9 cellular contexts compared by ENCODE assay signal in the genomic region with DNA sequence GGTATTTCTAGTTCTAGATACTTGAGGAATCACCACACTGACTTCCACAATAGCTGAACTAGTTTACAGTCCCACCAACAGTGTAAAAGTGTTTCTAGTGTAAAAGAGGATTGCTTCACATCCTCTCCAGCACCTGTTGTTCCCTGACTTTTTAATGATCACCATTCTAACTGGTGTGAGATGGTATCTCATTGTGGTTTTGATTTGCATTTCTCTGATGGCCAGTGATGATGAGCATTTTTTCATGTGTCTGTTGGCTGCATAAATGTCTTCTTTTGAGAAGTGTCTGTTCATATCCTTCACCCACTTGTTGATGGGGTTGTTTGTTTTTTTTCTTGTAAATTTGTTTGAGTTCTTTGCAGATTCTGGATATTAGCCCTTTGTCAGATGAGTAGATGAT. TPM values are rescaled to one million over a fixed set of nuclear protein-coding genes. Genes with fewer than 3 reads are reported as not detected.
DNase-seq lines count a peak whose midpoint lies in the region; ATAC-seq and TF ChIP-seq lines count a peak whose summit lies in the region.
"Not testable (repeated sequence)": the region's sequence is repeated elsewhere in the genome, so short reads cannot be mapped to it uniquely, and the experiment has no call there.
"Had no signal": no experiment of that assay in that cellular context is flagged by ENCODE, and none has a peak within 500 bp of the region (broad histone marks: within the 10 kb centered on the region; RNA-seq: fewer than 3 reads in every experiment).

No MANE protein-coding gene starts in this region.

- ATAC-seq in T-cell (replicated peaks in 1 of 4); activated T-helper 17 cell treated with anti-CD3 and anti-CD28 coated beads, Interleukin-2, amount 50 U/mL, for 72 hours (replicated peaks); activated naive CD8-positive, alpha-beta T cell treated with anti-CD3 and anti-CD28 coated beads, Interleukin-2, amount 10 ng/mL, durations not matched to agents 7 days and 5 days (ENCODE audit: low read depth); naive thymus-derived CD4-positive, alpha-beta T cell; stimulated activated naive B cell treated with anti-CD40 and anti-IgM and Interleukin-4, amounts not matched to agents 10 μg/mL and 1 μg/mL and 100 μg/mL, for 72 hours (replicated peaks): not testable (repeated sequence)

- peaks cover 24% of the 10 kb centered on the region for H3K36me3 ChIP-seq in DOHH2 (ENCODE audit: control insufficient read depth, low read length)
- not testable (repeated sequence) for H3K36me3 ChIP-seq in naive thymus-derived CD4-positive, alpha-beta T cell (ENCODE audit: control insufficient read depth in 2 of 3, insufficient read depth in 3 of 3, low read length in 3 of 3)

- peaks cover 56% of the 10 kb centered on the region for H3K36me3 Mint-ChIP-seq in T-cell
- H3K36me3 Mint-ChIP-seq in activated CD4-positive, alpha-beta memory T cell treated with anti-CD3 and anti-CD28 coated beads for 36 hours: peaks cover 46% of the 10 kb centered on the region
- H3K36me3 Mint-ChIP-seq in activated T-helper 17 cell treated with anti-CD3 and anti-CD28 coated beads, Interleukin-2, amount 50 U/mL, for 72 hours (ENCODE audit: low read depth): peaks cover 60% of the 10 kb centered on the region
- H3K36me3 Mint-ChIP-seq in activated naive CD8-positive, alpha-beta T cell treated with anti-CD3 and anti-CD28 coated beads, Interleukin-2, amount 10 ng/mL, durations not matched to agents 7 days and 5 days: peaks cover 58% of the 10 kb centered on the region
- peaks cover 25 to 67% (median 37%) of the 10 kb centered on the region in 5 donors for H3K36me3 Mint-ChIP-seq in naive thymus-derived CD4-positive, alpha-beta T cell
- peaks cover 43 to 48% of the 10 kb centered on the region in 2 donors for H3K36me3 Mint-ChIP-seq in stimulated activated naive B cell treated with anti-CD40 and anti-IgM and Interleukin-4, amounts not matched to agents 10 μg/mL and 1 μg/mL and 100 μg/mL, for 72 hours

- POLR2A ChIA-PET in T-cell (lab: Charles Lee): interaction anchor here (0.6 to 1.7 kb wide), 6 partner anchors 9 to 60 kb away, joined by 3 to 9 read pairs (median 4); partner anchors contain the start of gene CYTIP (in 1 of the 2)
- POLR2A ChIA-PET in activated CD4-positive, alpha-beta memory T cell treated with anti-CD3 and anti-CD28 coated beads for 36 hours (lab: Charles Lee): interaction anchor here (1.2 to 2.6 kb wide), 4 partner anchors 13 to 34 kb away, joined by 3 to 13 read pairs (median 7); no protein-coding TSS in a partner anchor
- POLR2A ChIA-PET in activated naive CD8-positive, alpha-beta T cell treated with anti-CD3 and anti-CD28 coated beads, Interleukin-2, amount 10 ng/mL, durations not matched to agents 7 days and 5 days (lab: Charles Lee): interaction anchor here (1.1 to 2.1 kb wide), 2 partner anchors 15 to 32 kb away, joined by 3 to 7 read pairs; no protein-coding TSS in a partner anchor
- POLR2A ChIA-PET in naive thymus-derived CD4-positive, alpha-beta T cell (lab: Charles Lee): interaction anchor here (0.8 to 18.5 kb wide), 7 partner anchors 8 to 75 kb away, joined by 3 to 810 read pairs (median 5); partner anchors contain the start of gene CYTIP

- TF ChIP-seq CTCF in DOHH2 (IDR thresholded peaks at IDR 0.05; ENCODE audit: low read depth, low read length, poor library complexity, severe bottlenecking): not testable (repeated sequence)

- H3K4me1 ChIP-seq in DOHH2 (ENCODE audit: control insufficient read depth, low read length): peaks cover 67% of the 10 kb centered on the region
- H3K4me1 ChIP-seq in naive thymus-derived CD4-positive, alpha-beta T cell (ENCODE audit: control insufficient read depth in 2 of 2, insufficient read depth in 2 of 2, low read length in 2 of 2): peaks cover 35 to 65% of the 10 kb centered on the region in 2 donors

- H3K4me1 Mint-ChIP-seq in T-cell: peaks cover 78 to 88% (median 83%) of the 10 kb centered on the region in 3 donors
- peaks cover 71% of the 10 kb centered on the region for H3K4me1 Mint-ChIP-seq in activated CD4-positive, alpha-beta memory T cell treated with anti-CD3 and anti-CD28 coated beads for 36 hours (ENCODE audit: low read depth)
- peaks cover 57% of the 10 kb centered on the region for H3K4me1 Mint-ChIP-seq in activated T-helper 17 cell treated with anti-CD3 and anti-CD28 coated beads, Interleukin-2, amount 50 U/mL, for 72 hours
- H3K4me1 Mint-ChIP-seq in activated naive CD8-positive, alpha-beta T cell treated with anti-CD3 and anti-CD28 coated beads, Interleukin-2, amount 10 ng/mL, durations not matched to agents 7 days and 5 days: peaks cover 58% of the 10 kb centered on the region
- H3K4me1 Mint-ChIP-seq in naive thymus-derived CD4-positive, alpha-beta T cell: peaks cover 36 to 88% (median 83%) of the 10 kb centered on the region in 7 donors
- H3K4me1 Mint-ChIP-seq in stimulated activated naive B cell treated with anti-CD40 and anti-IgM and Interleukin-4, amounts not matched to agents 10 μg/mL and 1 μg/mL and 100 μg/mL, for 72 hours: peaks cover 32 to 65% of the 10 kb centered on the region in 2 donors

- peak overlapping the region; percentile 43; the same call in 1 of the 2 replicates for H3K4me3 ChIP-seq in DOHH2 (ENCODE audit: low read length)
- not testable (repeated sequence) for H3K4me3 ChIP-seq in naive thymus-derived CD4-positive, alpha-beta T cell (ENCODE audit: low read length)

- H3K27me3 ChIP-seq in DOHH2 (ENCODE audit: control insufficient read depth, low read length); naive thymus-derived CD4-positive, alpha-beta T cell (ENCODE audit: control insufficient read depth in 2 of 2, insufficient read depth in 2 of 2, low read length in 2 of 2): not testable (repeated sequence)

- not testable (repeated sequence) for H3K9me3 ChIP-seq in DOHH2 (ENCODE audit: control insufficient read depth, insufficient read depth, low read length)
- H3K9me3 ChIP-seq in naive thymus-derived CD4-positive, alpha-beta T cell (ENCODE audit: control insufficient read depth in 2 of 3, low read length in 3 of 3): peaks cover 0 to 21% (median 7%) of the 10 kb centered on the region in 3 experiments

- H3K27ac Mint-ChIP-seq in T-cell: peak overlapping the region; percentile 95 to 97
- peak overlapping the region; percentile 67 for H3K27ac Mint-ChIP-seq in activated CD4-positive, alpha-beta memory T cell treated with anti-CD3 and anti-CD28 coated beads for 36 hours
- H3K27ac Mint-ChIP-seq in activated T-helper 17 cell treated with anti-CD3 and anti-CD28 coated beads, Interleukin-2, amount 50 U/mL, for 72 hours: peak overlapping the region; percentile 91
- peak overlapping the region; percentile 50 for H3K27ac Mint-ChIP-seq in activated naive CD8-positive, alpha-beta T cell treated with anti-CD3 and anti-CD28 coated beads, Interleukin-2, amount 10 ng/mL, durations not matched to agents 7 days and 5 days
- H3K27ac Mint-ChIP-seq in naive thymus-derived CD4-positive, alpha-beta T cell: peak overlapping the region; percentile 76 to 97 (median 96)
- peak overlapping the region; percentile 39 for H3K27ac Mint-ChIP-seq in stimulated activated naive B cell treated with anti-CD40 and anti-IgM and Interleukin-4, amounts not matched to agents 10 μg/mL and 1 μg/mL and 100 μg/mL, for 72 hours

- H3K27ac ChIP-seq in DOHH2 (ENCODE audit: low read depth, low read length): peak overlapping the region; percentile 93
- peak overlapping the region; percentile 51 for H3K27ac ChIP-seq in naive thymus-derived CD4-positive, alpha-beta T cell (ENCODE audit: low read depth, low read length)

- intact Hi-C loops in activated CD4-positive, alpha-beta memory T cell treated with anti-CD3 and anti-CD28 coated beads for 36 hours (cut with micrococcal nuclease): not testable (repeated sequence)
- intact Hi-C loops in naive thymus-derived CD4-positive, alpha-beta T cell (cut with micrococcal nuclease): loop anchor here (2.0 to 10.0 kb wide), 6 partner anchors 13 to 1071 kb away; partner anchors contain the start of genes ACVR1C (in 1 of the 2), CCDC148 (in 1 of the 2), NR4A2 (in 1 of the 2) and PKP4 (in 1 of the 2)

- not testable (repeated sequence) for DNase-seq in T-cell; activated CD4-positive, alpha-beta memory T cell treated with anti-CD3 and anti-CD28 coated beads for 36 hours; activated naive CD8-positive, alpha-beta T cell treated with anti-CD3 and anti-CD28 coated beads, Interleukin-2, amount 10 ng/mL, durations not matched to agents 7 days and 5 days; naive thymus-derived CD4-positive, alpha-beta T cell; stimulated activated naive B cell treated with anti-CD40 and anti-IgM and Interleukin-4, amounts not matched to agents 10 μg/mL and 1 μg/mL and 100 μg/mL, for 72 hours

- H3K4me2 ChIP-seq in DOHH2 (ENCODE audit: low read length): peak overlapping the region; percentile 43

- H3K9me3 Mint-ChIP-seq in T-cell: peaks cover 16 to 24% (median 17%) of the 10 kb centered on the region in 3 donors
- H3K9me3 Mint-ChIP-seq in activated CD4-positive, alpha-beta memory T cell treated with anti-CD3 and anti-CD28 coated beads for 36 hours: peaks cover 26% of the 10 kb centered on the region
- peaks cover 11% of the 10 kb centered on the region for H3K9me3 Mint-ChIP-seq in activated T-helper 17 cell treated with anti-CD3 and anti-CD28 coated beads, Interleukin-2, amount 50 U/mL, for 72 hours
- H3K9me3 Mint-ChIP-seq in activated naive CD8-positive, alpha-beta T cell treated with anti-CD3 and anti-CD28 coated beads, Interleukin-2, amount 10 ng/mL, durations not matched to agents 7 days and 5 days: peaks cover 18% of the 10 kb centered on the region
- H3K9me3 Mint-ChIP-seq in naive thymus-derived CD4-positive, alpha-beta T cell: peaks cover 10 to 47% (median 35%) of the 10 kb centered on the region in 11 donors
- H3K9me3 Mint-ChIP-seq in stimulated activated naive B cell treated with anti-CD40 and anti-IgM and Interleukin-4, amounts not matched to agents 10 μg/mL and 1 μg/mL and 100 μg/mL, for 72 hours: peaks cover 10 to 11% of the 10 kb centered on the region in 2 donors

- peaks cover 41% of the 10 kb centered on the region for H3F3A ChIP-seq in DOHH2 (ENCODE audit: control insufficient read depth, insufficient read depth)

- H3K27me3 Mint-ChIP-seq in T-cell; activated CD4-positive, alpha-beta memory T cell treated with anti-CD3 and anti-CD28 coated beads for 36 hours; activated T-helper 17 cell treated with anti-CD3 and anti-CD28 coated beads, Interleukin-2, amount 50 U/mL, for 72 hours; activated naive CD8-positive, alpha-beta T cell treated with anti-CD3 and anti-CD28 coated beads, Interleukin-2, amount 10 ng/mL, durations not matched to agents 7 days and 5 days; naive thymus-derived CD4-positive, alpha-beta T cell; stimulated activated naive B cell treated with anti-CD40 and anti-IgM and Interleukin-4, amounts not matched to agents 10 μg/mL and 1 μg/mL and 100 μg/mL, for 72 hours: not testable (repeated sequence)

- H3K4me3 Mint-ChIP-seq in T-cell: peak overlapping the region in 1 of 3 donors; percentile 67
- not testable (repeated sequence) for H3K4me3 Mint-ChIP-seq in activated CD4-positive, alpha-beta memory T cell treated with anti-CD3 and anti-CD28 coated beads for 36 hours; stimulated activated naive B cell treated with anti-CD40 and anti-IgM and Interleukin-4, amounts not matched to agents 10 μg/mL and 1 μg/mL and 100 μg/mL, for 72 hours
- peak overlapping the region; percentile 56 for H3K4me3 Mint-ChIP-seq in activated T-helper 17 cell treated with anti-CD3 and anti-CD28 coated beads, Interleukin-2, amount 50 U/mL, for 72 hours
- H3K4me3 Mint-ChIP-seq in activated naive CD8-positive, alpha-beta T cell treated with anti-CD3 and anti-CD28 coated beads, Interleukin-2, amount 10 ng/mL, durations not matched to agents 7 days and 5 days: peak overlapping the region; percentile 29
- H3K4me3 Mint-ChIP-seq in naive thymus-derived CD4-positive, alpha-beta T cell: peak overlapping the region in 8 of 10 donors; percentile 29 to 77 (median 54)

- H3K9me2 ChIP-seq in DOHH2 (replicated peaks; ENCODE audit: control insufficient read depth, low read length): not testable (repeated sequence)

- CTCF ChIA-PET in T-cell (lab: Charles Lee): interaction anchor here in 1 of 2 donors (1.7 kb wide), 1 partner anchor 77 kb away, joined by 6 read pairs; no protein-coding TSS in a partner anchor
- CTCF ChIA-PET in activated CD4-positive, alpha-beta memory T cell treated with anti-CD3 and anti-CD28 coated beads for 36 hours (lab: Charles Lee): interaction anchor here (0.8 to 1.7 kb wide), 2 partner anchors 78 to 102 kb away, joined by 3 to 18 read pairs; no protein-coding TSS in a partner anchor
- CTCF ChIA-PET in naive thymus-derived CD4-positive, alpha-beta T cell (lab: Charles Lee): interaction anchor here (1.2 to 1.8 kb wide), 3 partner anchors 26 to 78 kb away, joined by 3 to 5 read pairs (median 4); no protein-coding TSS in a partner anchor

- not testable (repeated sequence) for H3K79me2 ChIP-seq in DOHH2 (ENCODE audit: control insufficient read depth, low read length)

- H4K20me1 ChIP-seq in DOHH2 (ENCODE audit: control insufficient read depth, insufficient read depth, low read depth, low read length): not testable (repeated sequence)

RNA-seq across cellular contexts. Expression of gene CYTIP, which starts 38.5 kb away (rescaled TPM):
- 100 to 1,000 TPM; 264 to 465 (median 273) TPM for total RNA-seq in T-cell
- 100 to 1,000 TPM; 369 to 388 TPM for total RNA-seq in activated CD4-positive, alpha-beta memory T cell treated with anti-CD3 and anti-CD28 coated beads for 36 hours
- 100 to 1,000 TPM; 581 to 591 TPM for total RNA-seq in activated T-helper 17 cell treated with anti-CD3 and anti-CD28 coated beads, Interleukin-2, amount 50 U/mL, for 72 hours
- total RNA-seq in activated naive CD8-positive, alpha-beta T cell treated with anti-CD3 and anti-CD28 coated beads, Interleukin-2, amount 10 ng/mL, durations not matched to agents 7 days and 5 days: 100 to 1,000 TPM; 233 to 238 TPM
- 100 to 1,000 TPM; 290 to 406 (median 363) TPM for total RNA-seq in naive thymus-derived CD4-positive, alpha-beta T cell
- polyA plus RNA-seq in naive thymus-derived CD4-positive, alpha-beta T cell: 100 to 1,000 TPM; 170 to 270 TPM
- total RNA-seq: Calu3, HepG2 had no signal
- polyA plus RNA-seq: HepG2 had no signal

Comparison
In these comparisons a context has a peak if more than half of its experiments do, and no peak if none do; other contexts are left out.
1. H3K27ac Mint-ChIP-seq: peak in every context shown above with its lines; median percentile 96 in T-cell; 96 in naive thymus-derived CD4-positive, alpha-beta T cell; 91 in activated T-helper 17 cell treated with anti-CD3 and anti-CD28 coated beads, Interleukin-2, amount 50 U/mL, for 72 hours; 67 in activated CD4-positive, alpha-beta memory T cell treated with anti-CD3 and anti-CD28 coated beads for 36 hours; 50 in activated naive CD8-positive, alpha-beta T cell treated with anti-CD3 and anti-CD28 coated beads, Interleukin-2, amount 10 ng/mL, durations not matched to agents 7 days and 5 days; 39 in stimulated activated naive B cell treated with anti-CD40 and anti-IgM and Interleukin-4, amounts not matched to agents 10 μg/mL and 1 μg/mL and 100 μg/mL, for 72 hours.